ENCODE assay signal across 20 cellular contexts in genomic region chr2:179098080-179098689, GRCh38. TPM values are rescaled to one million over a fixed set of nuclear protein-coding genes. Genes with fewer than 3 reads are reported as not detected.
DNase-seq lines count a peak whose midpoint lies in the region; ATAC-seq and TF ChIP-seq lines count a peak whose summit lies in the region.
"Had no signal": no experiment of that assay in that cellular context is flagged by ENCODE, and none has a peak within 500 bp of the region (broad histone marks: within the 10 kb centered on the region; RNA-seq: fewer than 3 reads in every experiment).

No MANE protein-coding gene starts in this region.

- no peaks in the 10 kb centered on the region for H3K9me3 ChIP-seq in DOHH2 (ENCODE audit: control insufficient read depth, insufficient read depth, low read length)
- H3K9me3 ChIP-seq in prostate gland, result no peaks in the 10 kb centered on the region
- peaks cover 0 to 2% of the 10 kb centered on the region in 2 donors for H3K9me3 ChIP-seq in neuronal stem cell (replicated peaks in 1 of 2; ENCODE audit: control insufficient read depth in 2 of 2, insufficient read depth in 1 of 2, low read depth in 1 of 2, low read length in 2 of 2)
- H3K9me3 ChIP-seq: A549, SJCRH30 had no signal

- H2AK5ac ChIP-seq in neuronal stem cell (ENCODE audit: low read depth, low read length), result no peak overlapping the region

- TF ChIP-seq CTCF in DOHH2 (IDR thresholded peaks at IDR 0.05; ENCODE audit: low read depth, low read length, poor library complexity, severe bottlenecking) (no peak), prostate gland (IDR thresholded peaks at IDR 0.05) (no peak)

- 86% methylated on average over 4 of the region's 4 CpGs for WGBS in prostate gland
- no CpG with 5 or more reads among the region's 4 CpGs for WGBS in neuronal stem cell (ENCODE audit: extremely low coverage in 2 of 2, insufficient read length in 2 of 2, insufficient replicate concordance in 1 of 2), 2 donors

- H3F3A ChIP-seq in DOHH2 (ENCODE audit: control insufficient read depth, insufficient read depth), result no peaks in the 10 kb centered on the region

- no peaks in the 10 kb centered on the region for H3K79me1 ChIP-seq in neuronal stem cell (ENCODE audit: low read depth, low read length)

- H3K14ac ChIP-seq in neuronal stem cell (ENCODE audit: low read length), result no peak overlapping the region

- H4K8ac ChIP-seq in neuronal stem cell (ENCODE audit: low read depth, low read length), result no peak overlapping the region

- H2BK12ac ChIP-seq in neuronal stem cell (ENCODE audit: low read length), result no peak overlapping the region

- H3K4me2 ChIP-seq in DOHH2 (ENCODE audit: low read length) (peak overlapping the region; percentile 2; the same call in 1 of the 2 replicates), neuronal stem cell (ENCODE audit: insufficient read depth, low read length, poor library complexity, severe bottlenecking) (no peak overlapping the region)
- H3K4me2 ChIP-seq: A549 had no signal

- no peaks in the 10 kb centered on the region for H3K79me2 ChIP-seq in DOHH2 (ENCODE audit: control insufficient read depth, low read length)

- H4K20me1 ChIP-seq in DOHH2 (ENCODE audit: control insufficient read depth, insufficient read depth, low read depth, low read length), result no peaks in the 10 kb centered on the region

- H3K27me3 ChIP-seq in DOHH2 (ENCODE audit: control insufficient read depth, low read length) (no peaks in the 10 kb centered on the region), prostate gland (replicated peaks; ENCODE audit: insufficient read depth) (no peaks in the 10 kb centered on the region), neuronal stem cell (ENCODE audit: control insufficient read depth in 3 of 3, insufficient read depth in 3 of 3, low read depth in 1 of 3, low read length in 3 of 3) (no peaks in the 10 kb centered on the region)
- H3K27me3 ChIP-seq: SJCRH30 had no signal

- H3K23ac ChIP-seq in neuronal stem cell (ENCODE audit: low read depth, low read length, poor library complexity), result no peak overlapping the region

- H3K4me3 ChIP-seq in DOHH2 (ENCODE audit: low read length) (no peak overlapping the region), prostate gland (no peak overlapping the region), neuronal stem cell (ENCODE audit: low read length in 2 of 2) (no peak overlapping the region)
- H3K4me3 ChIP-seq: A549, SJCRH30 had no signal

- H2BK120ac ChIP-seq in neuronal stem cell (ENCODE audit: low read depth, low read length), result no peak overlapping the region

- H3K9me2 ChIP-seq in DOHH2 (replicated peaks; ENCODE audit: control insufficient read depth, low read length), result no peaks in the 10 kb centered on the region

- intact Hi-C loops in prostate gland (cut with DNase I), result no loop called here

- H2BK15ac ChIP-seq in neuronal stem cell (ENCODE audit: low read length), result no peak overlapping the region

- H3K9ac ChIP-seq in neuronal stem cell (ENCODE audit: low read depth, low read length, poor library complexity), result no peak overlapping the region

- H3K4me1 ChIP-seq in DOHH2 (ENCODE audit: control insufficient read depth, low read length), result peaks cover 59% of the 10 kb centered on the region
- H3K4me1 ChIP-seq in prostate gland (replicated peaks), result no peaks in the 10 kb centered on the region
- H3K4me1 ChIP-seq in neuronal stem cell (ENCODE audit: control insufficient read depth in 2 of 2, insufficient read depth in 1 of 2, low read depth in 1 of 2, low read length in 2 of 2), result no peaks in the 10 kb centered on the region
- H3K4me1 ChIP-seq: A549, SJCRH30 had no signal

- H3K18ac ChIP-seq in neuronal stem cell (ENCODE audit: low read length), result no peak overlapping the region

- ATAC-seq in GM18868 (IDR thresholded peaks at IDR 0.05; ENCODE audit: unreplicated experiment), result peak; percentile 38
- ATAC-seq in HG02852 (IDR thresholded peaks at IDR 0.05; ENCODE audit: unreplicated experiment), result peak; percentile 28
- ATAC-seq in HG03432 (IDR thresholded peaks at IDR 0.05; ENCODE audit: unreplicated experiment), result peak; percentile 40
- ATAC-seq in GM19467 (IDR thresholded peaks at IDR 0.05; ENCODE audit: unreplicated experiment), result no peak
- ATAC-seq: A549 had no signal

- no peak overlapping the region for H2AFZ ChIP-seq in neuronal stem cell (ENCODE audit: low read length)

- no peak overlapping the region for H4K91ac ChIP-seq in neuronal stem cell (ENCODE audit: low read depth, low read length, poor library complexity)

- no peak overlapping the region for H2BK5ac ChIP-seq in neuronal stem cell (ENCODE audit: low read length)

- H3K27ac ChIP-seq in DOHH2 (ENCODE audit: low read depth, low read length) (no peak overlapping the region), prostate gland (no peak overlapping the region), neuronal stem cell (replicated peaks; ENCODE audit: low read length) (no peak overlapping the region)
- H3K27ac ChIP-seq: A549, SJCRH30 had no signal

- DNase-seq in prostate gland (ENCODE audit: low spot score) (no peak), T1000 (lab: John Stamatoyannopoulos, UW) (no peak), neuronal stem cell (ENCODE audit: low spot score) (no peak)
- DNase-seq: AML-193, DMS79 treated with DMSO at 0.1 percent for 48 hours, GDM1, IMR-90, NCI-H1417, NCI-H1930, NCI-H2171 treated with DMSO at 0.1 percent for 48 hours, NCI-H510A, NCI-H82, SJCRH30, SW 1271 had no signal

- H3K4ac ChIP-seq in neuronal stem cell (ENCODE audit: low read length), result no peak overlapping the region

- H3K36me3 ChIP-seq in DOHH2 (ENCODE audit: control insufficient read depth, low read length), result no peaks in the 10 kb centered on the region
- no peaks in the 10 kb centered on the region for H3K36me3 ChIP-seq in prostate gland
- H3K36me3 ChIP-seq in neuronal stem cell (replicated peaks in 1 of 2; ENCODE audit: control insufficient read depth in 2 of 2, insufficient read depth in 2 of 2, low read length in 2 of 2), result peaks cover 0 to 13% of the 10 kb centered on the region in 2 donors
- H3K36me3 ChIP-seq: SJCRH30 had no signal

- no peak for TF ChIP-seq POLR2A in prostate gland (IDR thresholded peaks at IDR 0.05)

RNA-seq across cellular contexts. Expression of gene CCDC141, which starts 48.2 kb away (rescaled TPM):
- total RNA-seq in prostate gland, result 1 to 10 TPM in 1 of 2 donors, under 1 TPM in 1; 0.32 to 8.6 TPM
- polyA plus RNA-seq in neuronal stem cell (2013, experiment 1 of 2), result 0.17 TPM
- polyA plus RNA-seq in neuronal stem cell (2013, experiment 2 of 2), result 0.18 TPM
- total RNA-seq: IMR-90 had no signal
- polyA plus RNA-seq: A549, IMR-90 had no signal
